ENCODE assay signal across 9 cellular contexts in the genomic region with DNA sequence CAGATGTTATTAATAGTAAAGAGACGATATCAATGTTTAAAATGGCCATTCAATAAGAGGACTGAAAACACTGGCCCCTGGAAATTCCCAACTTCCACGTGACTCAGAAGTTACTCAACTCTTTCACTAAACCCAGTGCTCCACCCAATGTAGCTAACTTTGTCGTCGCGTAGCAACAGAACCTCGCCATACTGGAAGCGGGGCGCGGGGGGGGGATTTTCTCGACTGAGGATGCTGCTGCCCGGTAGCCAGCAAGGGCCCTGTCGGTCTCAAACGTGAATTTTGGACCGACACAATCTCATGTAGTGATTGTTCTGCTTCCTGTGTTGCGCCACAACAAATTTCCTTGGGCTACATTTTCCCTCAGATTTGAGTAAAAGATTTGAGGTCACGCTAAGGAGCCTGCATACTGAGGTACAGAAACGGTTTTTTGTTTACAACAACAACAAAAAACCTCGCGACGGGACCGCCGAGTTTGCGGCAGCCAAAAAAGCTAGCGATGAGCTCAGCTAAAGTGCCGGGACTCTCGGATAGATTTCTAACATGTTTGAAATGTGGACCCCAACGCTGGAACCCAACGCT. TPM values are rescaled to one million over a fixed set of nuclear protein-coding genes. Genes with fewer than 3 reads are reported as not detected.
DNase-seq lines count a peak whose midpoint lies in the region; ATAC-seq, FAIRE-seq and TF ChIP-seq lines count a peak whose summit lies in the region.
"Had no signal": no experiment of that assay in that cellular context is flagged by ENCODE, and none has a peak within 500 bp of the region (broad histone marks: within the 10 kb centered on the region; RNA-seq: fewer than 3 reads in every experiment).

No MANE protein-coding gene starts in this region.

- H3K4me1 Mint-ChIP-seq in natural killer cell, result peaks cover 14% of the 10 kb centered on the region in 2 donors

- no peaks in the 10 kb centered on the region for H3K36me3 ChIP-seq in BJ (ENCODE audit: control insufficient read depth, insufficient read depth, low read length)

- FAIRE-seq in HTR-8/SVneo (lab: Jason Lieb, UNC), result peak; percentile 64

- DNase-seq in BJ (ENCODE audit: low read depth) (peak; percentile 79), HTR-8/SVneo (ENCODE audit: insufficient read length, low spot score) (peak; percentile 78), RPMI7951 (ENCODE audit: low read depth) (peak; percentile 95), fibroblast of pulmonary artery (ENCODE audit: low read depth) (peak; percentile 99), natural killer cell (peak; percentile 68)
- peak; percentile 73 for DNase-seq in activated T-helper 9 cell treated with anti-CD3 and anti-CD28 coated beads, Interleukin-2, amount 50 U/mL, for 16 hours (ENCODE audit: low read depth)
- DNase-seq in stimulated activated naive CD4-positive, alpha-beta T cell (lab: John Stamatoyannopoulos, UW), result peak; percentile 72 to 88 (median 84)

- H3K27me3 ChIP-seq in BJ (ENCODE audit: control insufficient read depth, insufficient read depth, low read length), result no peaks in the 10 kb centered on the region

- POLR2A ChIA-PET in BJ (lab: Charles Lee), result interaction anchor here (0.6 to 1.8 kb wide), 2 partner anchors 11 to 19 kb away, joined by 3 to 22 read pairs; no protein-coding TSS in a partner anchor

- no peaks in the 10 kb centered on the region for H3K9me3 Mint-ChIP-seq in natural killer cell

- H3K4me3 Mint-ChIP-seq in natural killer cell, result peak overlapping the region; percentile 93

- intact Hi-C loops in natural killer cell (cut with micrococcal nuclease), result loop anchor here (1.0 to 5.0 kb wide), 6 partner anchors 139 to 233 kb away; partner anchors contain the start of genes GSTO2 and ITPRIP

- H3K36me3 Mint-ChIP-seq in natural killer cell, result no peaks in the 10 kb centered on the region

- TF ChIP-seq CTCF in BJ (IDR thresholded peaks at IDR 0.05; ENCODE audit: insufficient read depth, low read depth, low read length) (no peak), fibroblast of pulmonary artery (IDR thresholded peaks at IDR 0.05; ENCODE audit: low read length, missing control alignments) (no peak), natural killer cell (IDR thresholded peaks at IDR 0.05) (no peak)

- peaks cover 0 to 9% of the 10 kb centered on the region in 2 donors for H3K27me3 Mint-ChIP-seq in natural killer cell (ENCODE audit: low read depth in 2 of 2)

- CTCF ChIA-PET in BJ (lab: Yijun Ruan, JAX), result interaction anchor here (0.7 to 4.8 kb wide), 16 partner anchors 9 to 393 kb away, joined by 3 to 50 read pairs (median 6); no protein-coding TSS in a partner anchor

- ATAC-seq in GM19438 (IDR thresholded peaks at IDR 0.05; ENCODE audit: low read depth, unreplicated experiment) (peak; percentile 33), natural killer cell (peak; percentile 48 to 65 (median 58))

- peak overlapping the region; percentile 98 to 99 for H3K27ac Mint-ChIP-seq in natural killer cell

- H3K4me3 ChIP-seq in BJ (ENCODE audit: low read depth, low read length) (peak overlapping the region; percentile 70), fibroblast of pulmonary artery (replicated peaks; ENCODE audit: low read depth, low read length) (peak overlapping the region; percentile 64)

RNA-seq across cellular contexts. Expression of gene SFR1, which starts 1.0 kb away (rescaled TPM):
- 1.5 and 2.4 TPM in 2 replicates for polyA plus RNA-seq in BJ (2011; rRNA removed)
- 0.31 and 0.62 TPM in 2 replicates for polyA minus RNA-seq in BJ (2011; rRNA and poly(A)+ RNA removed)
- 12.0 and 13.3 TPM in 2 replicates for total RNA-seq in RPMI7951 (2014; rRNA removed; shearing (Covaris generic))
- total RNA-seq in natural killer cell, result 10 to 100 TPM in 2 of 3 donors, 1 to 10 TPM in 1; 9.1 to 19.1 (median 18.3) TPM

RNA-seq across cellular contexts. Expression of gene COL17A1, which starts 35.3 kb away (rescaled TPM):
- 0.01 and 0.02 TPM in 2 replicates for polyA plus RNA-seq in BJ (2011; rRNA removed)
- polyA minus RNA-seq in BJ (2011; rRNA and poly(A)+ RNA removed), result 0.05 TPM in 2 replicates
- total RNA-seq in RPMI7951 (2014; rRNA removed; shearing (Covaris generic)), result 2.0 and 2.6 TPM in 2 replicates
- total RNA-seq in natural killer cell, result not detected
- total RNA-seq: T-helper 2 cell treated with Interferon-gamma antibody and Interleukin-4, amounts not matched to agents 100 ng/mL and 5 ng/mL, for 36 hours had no signal

Comparison
In these comparisons a context has a peak if more than half of its experiments do, and no peak if none do; other contexts are left out.
1. Peak in every context shown above with its lines: DNase-seq, ATAC-seq and H3K4me3 ChIP-seq.